Comparison of ENCODE assay signal across 20 cellular contexts in genomic region chr3:50490438-50490970, GRCh38. TPM values are rescaled to one million over a fixed set of nuclear protein-coding genes. Genes with fewer than 3 reads are reported as not detected.
"Had no signal": no experiment of that assay in that cellular context is flagged by ENCODE, and none has a peak within 500 bp of the region (broad histone marks: within the 10 kb centered on the region; RNA-seq: fewer than 3 reads in every experiment).

No MANE protein-coding gene starts in this region.

- DNase-seq: activated CD4-positive, alpha-beta memory T cell treated with anti-CD3 and anti-CD28 coated beads, Interleukin-2, amount 10 ng/mL, durations not matched to agents 7 days and 5 days; activated CD8-positive, alpha-beta memory T cell treated with anti-CD3 and anti-CD28 coated beads, Interleukin-2, amount 50 U/mL, for 4 hours; activated naive CD8-positive, alpha-beta T cell treated with anti-CD3 and anti-CD28 coated beads for 36 hours; activated T-cell treated with anti-CD3 and anti-CD28 coated beads, Interleukin-2, amount 50 U/mL, for 48 hours; amygdala; body of pancreas; cerebellar nuclear complex; effector CD8-positive, alpha-beta T cell; esophagus squamous epithelium; hypothalamus; kidney; psoas muscle; right lobe of liver; WERI-Rb-1 had no signal

- H3K4me3 Mint-ChIP-seq: activated CD4-positive, alpha-beta memory T cell treated with anti-CD3 and anti-CD28 coated beads, Interleukin-2, amount 10 ng/mL, durations not matched to agents 7 days and 5 days; activated naive CD8-positive, alpha-beta T cell treated with anti-CD3 and anti-CD28 coated beads for 36 hours had no signal

- H3K4me1 ChIP-seq: body of pancreas, esophagus squamous epithelium, psoas muscle, right lobe of liver had no signal

- ATAC-seq: body of pancreas, right lobe of liver had no signal

- H3K27me3 ChIP-seq: body of pancreas, esophagus squamous epithelium, right lobe of liver, thyroid gland had no signal

- H3K9me3 ChIP-seq: body of pancreas, esophagus squamous epithelium, psoas muscle, right lobe of liver, thyroid gland had no signal

- H3K4me3 ChIP-seq: body of pancreas, esophagus squamous epithelium, psoas muscle, right lobe of liver, thyroid gland had no signal

- H3K36me3 Mint-ChIP-seq: activated naive CD8-positive, alpha-beta T cell treated with anti-CD3 and anti-CD28 coated beads for 36 hours; natural killer cell treated with Interleukin-12 subunit alpha and Interleukin-12 subunit beta and Interleukin-15 and Interleukin-18, amount 100 ng/mL, for 72 hours had no signal

- H3K27ac ChIP-seq: body of pancreas, esophagus squamous epithelium, psoas muscle, right lobe of liver, thyroid gland, WERI-Rb-1 had no signal

- H3K36me3 ChIP-seq: esophagus squamous epithelium, right lobe of liver, thyroid gland, WERI-Rb-1 had no signal

- H3K27me3 Mint-ChIP-seq: activated CD4-positive, alpha-beta memory T cell treated with anti-CD3 and anti-CD28 coated beads, Interleukin-2, amount 10 ng/mL, durations not matched to agents 7 days and 5 days; activated naive CD8-positive, alpha-beta T cell treated with anti-CD3 and anti-CD28 coated beads for 36 hours; natural killer cell treated with Interleukin-12 subunit alpha and Interleukin-12 subunit beta and Interleukin-15 and Interleukin-18, amount 100 ng/mL, for 72 hours had no signal

- H3K9me3 Mint-ChIP-seq: activated CD4-positive, alpha-beta memory T cell treated with anti-CD3 and anti-CD28 coated beads, Interleukin-2, amount 10 ng/mL, durations not matched to agents 7 days and 5 days; activated naive CD8-positive, alpha-beta T cell treated with anti-CD3 and anti-CD28 coated beads for 36 hours; natural killer cell treated with Interleukin-12 subunit alpha and Interleukin-12 subunit beta and Interleukin-15 and Interleukin-18, amount 100 ng/mL, for 72 hours had no signal

- H3K27ac Mint-ChIP-seq: activated CD4-positive, alpha-beta memory T cell treated with anti-CD3 and anti-CD28 coated beads, Interleukin-2, amount 10 ng/mL, durations not matched to agents 7 days and 5 days; activated naive CD8-positive, alpha-beta T cell treated with anti-CD3 and anti-CD28 coated beads for 36 hours had no signal

RNA-seq across cellular contexts. Expression of gene CACNA2D2, which starts 12.9 kb away (rescaled TPM):
- total RNA-seq: endothelial cell of umbilical vein, fibroblast of villous mesenchyme, glomerular endothelial cell, osteoblast had no signal
